Comparison of ENCODE assay signal across 19 cellular contexts in genomic region chr6:124372076-124372475, GRCh38.
DNase-seq lines count a peak whose midpoint lies in the region; TF ChIP-seq lines count a peak whose summit lies in the region.
"Had no signal": no experiment of that assay in that cellular context is flagged by ENCODE, and none has a peak within 500 bp of the region (broad histone marks: within the 10 kb centered on the region; RNA-seq: fewer than 3 reads in every experiment).

No MANE protein-coding gene starts in this region.

- no peak overlapping the region for H3K27ac ChIP-seq in endodermal cell (ENCODE audit: low read depth, low read length)
- H3K27ac ChIP-seq: BLaER1 had no signal

- H3K36me3 Mint-ChIP-seq in endodermal cell (ENCODE audit: low read depth) = no peaks in the 10 kb centered on the region
- H3K36me3 Mint-ChIP-seq: CD4-positive, alpha-beta memory T cell had no signal

- H3K4me3 Mint-ChIP-seq in endodermal cell = no peak overlapping the region
- H3K4me3 Mint-ChIP-seq: CD4-positive, alpha-beta memory T cell had no signal

- no peaks in the 10 kb centered on the region for H3K27me3 Mint-ChIP-seq in endodermal cell (ENCODE audit: insufficient read depth)
- H3K27me3 Mint-ChIP-seq: CD4-positive, alpha-beta memory T cell had no signal

- H3K9ac ChIP-seq in skeletal muscle satellite cell (ENCODE audit: low read depth, low read length) (peak overlapping the region; percentile 1), endodermal cell (ENCODE audit: extremely low read depth, low read length, poor library complexity, severe bottlenecking) (no peak overlapping the region)
- H3K9ac ChIP-seq: BLaER1 had no signal

- peak overlapping the region; percentile 23 for H3K4me2 ChIP-seq in skeletal muscle satellite cell (ENCODE audit: low read length)
- H3K4me2 ChIP-seq: BLaER1 had no signal

- DNase-seq in NCI-H69 (lab: John Stamatoyannopoulos, UW) (peak; percentile 18), brain pericyte (ENCODE audit: low read depth, low spot score) (peak; percentile 32), left kidney (ENCODE audit: low read depth, low spot score) (peak; percentile 35), NCI-H524 (lab: John Stamatoyannopoulos, UW) (no peak), endodermal cell (no peak), GM19240 (ENCODE audit: insufficient read length, low spot score) (no peak)
- DNase-seq: CD4-positive, alpha-beta memory T cell; DMS153; GF-D8; GOT3; NCI-H1092 treated with DMSO at 0.1 percent for 48 hours; NCI-H2081; NCI-H446 treated with DMSO at 0.1 percent for 48 hours; NCI-H748 treated with DMSO at 0.1 percent for 48 hours; NK-92 treated with Interleukin-12 subunit alpha and Interleukin-12 subunit beta, amount 100 ng/mL, for 24 hours; Right ventricle myocardium superior had no signal

- 91% methylated on average over 2 of the region's 2 CpGs; no CpG with 5 or more reads in 1 of the 2 experiments for WGBS in endodermal cell (ENCODE audit: insufficient coverage in 1 of 2, insufficient read length in 1 of 2), 2 experiments

- TF ChIP-seq CTCF in endodermal cell (conservative IDR thresholded peaks at IDR 0.05) = no peak

- H3K9me3 ChIP-seq in skeletal muscle satellite cell (replicated peaks; ENCODE audit: low read length) (no peaks in the 10 kb centered on the region), endodermal cell (ENCODE audit: control insufficient read depth, low read length) (no peaks in the 10 kb centered on the region)
- H3K9me3 ChIP-seq: BLaER1 had no signal

- H3K4me3 ChIP-seq in skeletal muscle satellite cell (ENCODE audit: low read length) (no peak overlapping the region), endodermal cell (ENCODE audit: low read length) (no peak overlapping the region)
- H3K4me3 ChIP-seq: BLaER1, GM12878 had no signal

- H3K9me3 Mint-ChIP-seq in endodermal cell = no peaks in the 10 kb centered on the region

- H3K4me1 ChIP-seq in skeletal muscle satellite cell (ENCODE audit: control insufficient read depth, insufficient read depth, low read length) = peaks cover 20% of the 10 kb centered on the region
- no peaks in the 10 kb centered on the region for H3K4me1 ChIP-seq in endodermal cell (ENCODE audit: control insufficient read depth, insufficient read depth, low read length)
- H3K4me1 ChIP-seq: BLaER1 had no signal

- H3K4me1 Mint-ChIP-seq in endodermal cell = no peaks in the 10 kb centered on the region
- H3K4me1 Mint-ChIP-seq: CD4-positive, alpha-beta memory T cell had no signal

- no peak overlapping the region for H3K27ac Mint-ChIP-seq in endodermal cell
- H3K27ac Mint-ChIP-seq: CD4-positive, alpha-beta memory T cell had no signal

- H3K27me3 ChIP-seq in skeletal muscle satellite cell (ENCODE audit: control insufficient read depth, insufficient read depth, low read length) (no peaks in the 10 kb centered on the region), endodermal cell (ENCODE audit: control insufficient read depth, insufficient read depth, low read length, poor library complexity, severe bottlenecking) (no peaks in the 10 kb centered on the region)
- H3K27me3 ChIP-seq: BLaER1 had no signal

- H3K36me3 ChIP-seq in skeletal muscle satellite cell (ENCODE audit: insufficient read depth, low read length) (no peaks in the 10 kb centered on the region), endodermal cell (ENCODE audit: control insufficient read depth, insufficient read depth, low read length) (no peaks in the 10 kb centered on the region)
- H3K36me3 ChIP-seq: BLaER1 had no signal

Comparison
In these comparisons a context has a peak if more than half of its experiments do, and no peak if none do; other contexts are left out.
1. DNase-seq: peak in NCI-H69 (single experiment), brain pericyte (single experiment) and left kidney (single experiment); none in NCI-H524 (0 of 2), endodermal cell (single experiment) and GM19240 (single experiment).